ENCODE assay signal across 19 cellular contexts in genomic region chr12:53622724-53623123, GRCh38. TPM values are rescaled to one million over a fixed set of nuclear protein-coding genes. Genes with fewer than 3 reads are reported as not detected.
A peak's percentile ranks its signal among the peaks of the same experiment; 100 is the strongest.
DNase-seq lines count a peak whose midpoint lies in the region; ATAC-seq, FAIRE-seq and TF ChIP-seq lines count a peak whose summit lies in the region.
"Had no signal": no experiment of that assay in that cellular context is flagged by ENCODE, and none has a peak within 500 bp of the region (broad histone marks: within the 10 kb centered on the region; RNA-seq: fewer than 3 reads in every experiment).

No MANE protein-coding gene starts in this region.

- H3K27ac ChIP-seq in CD4-positive, alpha-beta T cell (ENCODE audit: low read depth, low read length) = no peak overlapping the region
- no peak overlapping the region for H3K27ac ChIP-seq in keratinocyte (ENCODE audit: control insufficient read depth, insufficient read depth, low read length)
- H3K27ac ChIP-seq in subcutaneous abdominal adipose tissue (ENCODE audit: low read depth, low read length) = peak overlapping the region; percentile 82
- no peak overlapping the region for H3K27ac ChIP-seq in PC-9
- H3K27ac ChIP-seq: KMS-11, SJSA1 had no signal

- no peaks in the 10 kb centered on the region for H3K36me3 ChIP-seq in keratinocyte (ENCODE audit: control insufficient read depth in 2 of 2, extremely low read depth in 1 of 2, insufficient read depth in 2 of 2, low read length in 2 of 2)
- H3K36me3 ChIP-seq in subcutaneous abdominal adipose tissue (ENCODE audit: control insufficient read depth in 5 of 5, insufficient read depth in 5 of 5, low read length in 5 of 5) = no peaks in the 10 kb centered on the region
- H3K36me3 ChIP-seq in PC-9 (ENCODE audit: low read depth) = no peaks in the 10 kb centered on the region

- no peaks in the 10 kb centered on the region; the same call in 1 of the 2 replicates for H3F3A ChIP-seq in PC-9 (ENCODE audit: insufficient read depth, low read depth)

- POLR2A ChIA-PET in CD4-positive, alpha-beta T cell (lab: Charles Lee) = interaction anchor here (2.2 kb wide), 1 partner anchor 52 kb away, joined by 12 read pairs; the partner anchor contains the start of gene ATP5MC2
- POLR2A ChIA-PET in PC-9 (lab: Charles Lee; ENCODE audit: unreplicated experiment) = interaction anchor here (0.6 to 0.7 kb wide), 2 partner anchors 41 to 53 kb away, joined by 3 to 7 read pairs; no protein-coding TSS in a partner anchor

- intact Hi-C loops in CD4-positive, alpha-beta T cell (cut with DNase I, micrococcal nuclease) = loop anchor here in 1 of 2 experiments (5.0 kb wide), 1 partner anchor 80 kb away; no protein-coding TSS in a partner anchor
- intact Hi-C loops in PC-9 (cut with micrococcal nuclease; ENCODE audit: unreplicated experiment) = no loop called here

- no peak overlapping the region for H3K4me3 Mint-ChIP-seq in CD4-positive, alpha-beta T cell
- no peak overlapping the region for H3K4me3 Mint-ChIP-seq in T-helper 17 cell

- H3K4me2 ChIP-seq in keratinocyte (ENCODE audit: control insufficient read depth, extremely low read depth, insufficient read depth, low read depth, low read length) (peak overlapping the region; percentile 91), PC-9 (no peak overlapping the region)

- dilution Hi-C loops in keratinocyte (cut with MboI; ENCODE audit: extremely low pct_ligation_motif_present, low sequenced_read_pairs) = no loop called here

- no peaks in the 10 kb centered on the region for H3K9me2 ChIP-seq in PC-9 (ENCODE audit: insufficient read depth)

- H2AFZ ChIP-seq in keratinocyte (ENCODE audit: control insufficient read depth, low read length) (no peak overlapping the region), PC-9 (no peak overlapping the region)

- H4K20me1 ChIP-seq in keratinocyte (ENCODE audit: control insufficient read depth, extremely low read depth, insufficient read depth, low read length) (no peaks in the 10 kb centered on the region), PC-9 (ENCODE audit: insufficient read depth) (no peaks in the 10 kb centered on the region; the same call in 1 of the 2 replicates)

- CTCF ChIA-PET in CD4-positive, alpha-beta T cell (lab: Charles Lee) = interaction anchor here (1.0 to 7.6 kb wide), 3 partner anchors 23 to 114 kb away, joined by 3 to 31 read pairs (median 3); partner anchors contain the start of gene ATP5MC2
- CTCF ChIA-PET in PC-9 (lab: Charles Lee) = interaction anchor here (0.6 kb wide), 1 partner anchor 396 kb away, joined by 3 read pairs; no protein-coding TSS in a partner anchor

- peaks cover 26% of the 10 kb centered on the region for H3K4me1 ChIP-seq in keratinocyte (ENCODE audit: control insufficient read depth, extremely low read depth, insufficient read depth, low read length)
- H3K4me1 ChIP-seq in subcutaneous abdominal adipose tissue (ENCODE audit: control insufficient read depth in 5 of 5, insufficient read depth in 5 of 5, low read length in 5 of 5) = peaks cover 9 to 60% (median 54%) of the 10 kb centered on the region in 5 donors
- peaks cover 29% of the 10 kb centered on the region for H3K4me1 ChIP-seq in PC-9 (replicated peaks; ENCODE audit: insufficient read depth)

- no peaks in the 10 kb centered on the region for H3K27me3 Mint-ChIP-seq in CD4-positive, alpha-beta T cell
- H3K27me3 Mint-ChIP-seq in T-helper 17 cell = no peaks in the 10 kb centered on the region
- H3K27me3 Mint-ChIP-seq: stimulated activated naive B cell treated with anti-CD40 and anti-IgM and Interleukin-4, amounts not matched to agents 10 μg/mL and 1 μg/mL and 100 μg/mL, for 72 hours had no signal

- DNase-seq in CD4-positive, alpha-beta T cell = no peak
- DNase-seq in T-helper 17 cell = no peak
- no peak for DNase-seq in keratinocyte (ENCODE audit: low read depth, low spot score)
- no peak for DNase-seq in NCI-H82 treated with DMSO at 0.1 percent for 48 hours (lab: John Stamatoyannopoulos, UW; ENCODE audit: unreplicated experiment)
- DNase-seq in omental fat pad (ENCODE audit: low spot score) = no peak
- DNase-seq in PC-9 = no peak
- DNase-seq in hippocampal formation (lab: John Stamatoyannopoulos, UW) = no peak
- DNase-seq: activated CD4-positive, alpha-beta T cell treated with anti-CD3 and anti-CD28 coated beads, Interleukin-2, amount 50 U/mL, for 4 hours; activated T-cell treated with anti-CD3 and anti-CD28 coated beads, Interleukin-2, amount 50 U/mL, for 72 hours; immature natural killer cell; NCI-H1417; NCI-H226; stimulated activated naive B cell treated with anti-CD40 and anti-IgM and Interleukin-4, amounts not matched to agents 10 μg/mL and 1 μg/mL and 100 μg/mL, for 72 hours had no signal

- H3K9me3 Mint-ChIP-seq in CD4-positive, alpha-beta T cell = no peaks in the 10 kb centered on the region
- H3K9me3 Mint-ChIP-seq: activated T-cell treated with anti-CD3 and anti-CD28 coated beads, Interleukin-2, amount 50 U/mL, for 72 hours; immature natural killer cell; stimulated activated naive B cell treated with anti-CD40 and anti-IgM and Interleukin-4, amounts not matched to agents 10 μg/mL and 1 μg/mL and 100 μg/mL, for 72 hours had no signal

- H3K79me2 ChIP-seq in keratinocyte (ENCODE audit: control insufficient read depth, insufficient read depth, low read length) (peaks cover 73% of the 10 kb centered on the region), PC-9 (ENCODE audit: low read depth) (peaks cover 56% of the 10 kb centered on the region)

- H3K4me3 ChIP-seq in keratinocyte (ENCODE audit: control insufficient read depth in 2 of 3, extremely low read depth in 1 of 3, insufficient read depth in 2 of 3, low read depth in 1 of 3, low read length in 3 of 3) (no peak overlapping the region), subcutaneous abdominal adipose tissue (ENCODE audit: low read depth in 1 of 5, low read length in 5 of 5) (no peak overlapping the region), PC-9 (no peak overlapping the region)
- H3K4me3 ChIP-seq: SJSA1 had no signal

- peak overlapping the region; percentile 91 for H3K27ac Mint-ChIP-seq in CD4-positive, alpha-beta T cell
- peak overlapping the region; percentile 81 for H3K27ac Mint-ChIP-seq in T-helper 17 cell
- H3K27ac Mint-ChIP-seq: stimulated activated naive B cell treated with anti-CD40 and anti-IgM and Interleukin-4, amounts not matched to agents 10 μg/mL and 1 μg/mL and 100 μg/mL, for 72 hours had no signal

- no peaks in the 10 kb centered on the region for H3K9me1 ChIP-seq in keratinocyte (ENCODE audit: control insufficient read depth, extremely low read depth, insufficient read depth, low read length)

- FAIRE-seq in keratinocyte (lab: Jason Lieb, UNC) = no peak
- FAIRE-seq: colon, endothelial cell of umbilical vein, TTC549 had no signal

- no peak for ATAC-seq in CD4-positive, alpha-beta T cell (ENCODE audit: poor library complexity)
- ATAC-seq in T-helper 17 cell = no peak
- ATAC-seq in omental fat pad (ENCODE audit: low FRiP score) = no peak
- ATAC-seq: activated T-cell treated with anti-CD3 and anti-CD28 coated beads, Interleukin-2, amount 50 U/mL, for 72 hours; stimulated activated naive B cell treated with anti-CD40 and anti-IgM and Interleukin-4, amounts not matched to agents 10 μg/mL and 1 μg/mL and 100 μg/mL, for 72 hours had no signal

- no peak overlapping the region for H3K9ac ChIP-seq in keratinocyte (ENCODE audit: control insufficient read depth, extremely low read depth, insufficient read depth, low read length)
- peak overlapping the region in 2 of 5 donors; percentile 44 to 67 for H3K9ac ChIP-seq in subcutaneous abdominal adipose tissue (ENCODE audit: low read length in 5 of 5)
- H3K9ac ChIP-seq: KMS-11 had no signal

- no TSS peak for BruUV-seq in PC-9 (replicated peaks; lab: Mats Ljungman, UMichigan)

- TF ChIP-seq CTCF in CD4-positive, alpha-beta T cell (IDR thresholded peaks at IDR 0.05) = no peak
- TF ChIP-seq CTCF in keratinocyte (optimal IDR thresholded peaks at IDR 0.05 in 1 of 3, IDR thresholded peaks at IDR 0.05 in 1 of 3, conservative IDR thresholded peaks at IDR 0.05 in 1 of 3; ENCODE audit: extremely low read depth in 1 of 3, insufficient read depth in 2 of 3, low read length in 3 of 3) (no peak), omental fat pad (IDR thresholded peaks at IDR 0.05) (no peak), PC-9 (conservative IDR thresholded peaks at IDR 0.05) (no peak)

- H3K9me3 ChIP-seq in CD4-positive, alpha-beta T cell (ENCODE audit: control insufficient read depth, low read length) = no peaks in the 10 kb centered on the region
- H3K9me3 ChIP-seq in T-helper 17 cell (ENCODE audit: control insufficient read depth, low read length, poor library complexity, severe bottlenecking) = no peaks in the 10 kb centered on the region
- no peaks in the 10 kb centered on the region for H3K9me3 ChIP-seq in keratinocyte (ENCODE audit: control insufficient read depth, low read depth, low read length)
- H3K9me3 ChIP-seq in subcutaneous abdominal adipose tissue (ENCODE audit: control insufficient read depth in 5 of 5, low read length in 5 of 5) = no peaks in the 10 kb centered on the region
- H3K9me3 ChIP-seq in PC-9 (ENCODE audit: insufficient read depth, low read depth) = no peaks in the 10 kb centered on the region
- H3K9me3 ChIP-seq: SJSA1 had no signal

- H3K4me1 Mint-ChIP-seq in CD4-positive, alpha-beta T cell (ENCODE audit: low read depth) = peaks cover 69% of the 10 kb centered on the region
- H3K4me1 Mint-ChIP-seq in T-helper 17 cell = peaks cover 49% of the 10 kb centered on the region

- H3K27me3 ChIP-seq in CD4-positive, alpha-beta T cell (ENCODE audit: control insufficient read depth, insufficient read depth, low read length) = no peaks in the 10 kb centered on the region
- no peaks in the 10 kb centered on the region for H3K27me3 ChIP-seq in keratinocyte (ENCODE audit: control insufficient read depth, extremely low read depth, insufficient read depth, low read length)
- H3K27me3 ChIP-seq in subcutaneous abdominal adipose tissue (ENCODE audit: control insufficient read depth in 5 of 5, insufficient read depth in 4 of 5, low read length in 5 of 5) = no peaks in the 10 kb centered on the region
- no peaks in the 10 kb centered on the region for H3K27me3 ChIP-seq in PC-9 (ENCODE audit: insufficient read depth, low read depth)
- H3K27me3 ChIP-seq: SJSA1 had no signal

- peaks cover 28% of the 10 kb centered on the region for H3K36me3 Mint-ChIP-seq in CD4-positive, alpha-beta T cell (ENCODE audit: low read depth)
- H3K36me3 Mint-ChIP-seq in T-helper 17 cell (ENCODE audit: low read depth) = peaks cover 4% of the 10 kb centered on the region
- H3K36me3 Mint-ChIP-seq: immature natural killer cell had no signal

RNA-seq across cellular contexts. Expression of gene ATF7, which starts 3.5 kb away (rescaled TPM):
- total RNA-seq in CD4-positive, alpha-beta T cell = 10 to 100 TPM; 13.3 to 14.3 TPM
- total RNA-seq in T-helper 17 cell = 10 to 100 TPM; 22.7 to 25.3 TPM
- 12.9 to 18.0 TPM (median 16.3 TPM) in 3 replicates for polyA plus RNA-seq in keratinocyte
- 12.9 TPM for polyA plus RNA-seq in keratinocyte (2011; ENCODE audit: low read depth)
- polyA plus RNA-seq in keratinocyte (2011; cell fraction: cytosol; rRNA removed) = 12.4 and 19.6 TPM in 2 replicates
- polyA plus RNA-seq in keratinocyte (2011; cell fraction: nucleus; rRNA removed) = 32.8 and 33.5 TPM in 2 replicates
- polyA plus RNA-seq in keratinocyte (2012; ENCODE audit: low replicate concordance) = 10.3 and 14.5 TPM in 2 replicates
- polyA minus RNA-seq in keratinocyte = 19.0 to 43.0 TPM (median 28.8 TPM) in 3 replicates
- polyA minus RNA-seq in keratinocyte (2011; cell fraction: cytosol; rRNA and poly(A)+ RNA removed) = 23.6 TPM
- 14.2 and 31.1 TPM in 2 replicates for polyA minus RNA-seq in keratinocyte (2011; cell fraction: nucleus; rRNA and poly(A)+ RNA removed)
- total RNA-seq in omental fat pad = 10 to 100 TPM; 22.5 to 38.3 (median 29.9) TPM
- 16.3 and 24.7 TPM in 2 replicates for total RNA-seq in PC-9 (2021)

RNA-seq across cellular contexts. Expression of gene ATP5MC2, which starts 53.2 kb away (rescaled TPM):
- total RNA-seq in CD4-positive, alpha-beta T cell = 100 to 1,000 TPM; 235 to 245 TPM
- 100 to 1,000 TPM; 211 to 232 TPM for total RNA-seq in T-helper 17 cell
- 138 to 236 TPM (median 205 TPM) in 3 replicates for polyA plus RNA-seq in keratinocyte
- polyA plus RNA-seq in keratinocyte (2011; ENCODE audit: low read depth) = 13.2 TPM
- 194 and 211 TPM in 2 replicates for polyA plus RNA-seq in keratinocyte (2011; cell fraction: cytosol; rRNA removed)
- 77.1 and 77.5 TPM in 2 replicates for polyA plus RNA-seq in keratinocyte (2011; cell fraction: nucleus; rRNA removed)
- 255 and 338 TPM in 2 replicates for polyA plus RNA-seq in keratinocyte (2012; ENCODE audit: low replicate concordance)
- 333 to 630 TPM (median 388 TPM) in 3 replicates for polyA minus RNA-seq in keratinocyte
- 188 TPM for polyA minus RNA-seq in keratinocyte (2011; cell fraction: cytosol; rRNA and poly(A)+ RNA removed)
- 57.5 and 60.0 TPM in 2 replicates for polyA minus RNA-seq in keratinocyte (2011; cell fraction: nucleus; rRNA and poly(A)+ RNA removed)
- 100 to 1,000 TPM; 194 to 295 (median 245) TPM for total RNA-seq in omental fat pad
- 270 and 280 TPM in 2 replicates for total RNA-seq in PC-9 (2021)
